In the genomic region with DNA sequence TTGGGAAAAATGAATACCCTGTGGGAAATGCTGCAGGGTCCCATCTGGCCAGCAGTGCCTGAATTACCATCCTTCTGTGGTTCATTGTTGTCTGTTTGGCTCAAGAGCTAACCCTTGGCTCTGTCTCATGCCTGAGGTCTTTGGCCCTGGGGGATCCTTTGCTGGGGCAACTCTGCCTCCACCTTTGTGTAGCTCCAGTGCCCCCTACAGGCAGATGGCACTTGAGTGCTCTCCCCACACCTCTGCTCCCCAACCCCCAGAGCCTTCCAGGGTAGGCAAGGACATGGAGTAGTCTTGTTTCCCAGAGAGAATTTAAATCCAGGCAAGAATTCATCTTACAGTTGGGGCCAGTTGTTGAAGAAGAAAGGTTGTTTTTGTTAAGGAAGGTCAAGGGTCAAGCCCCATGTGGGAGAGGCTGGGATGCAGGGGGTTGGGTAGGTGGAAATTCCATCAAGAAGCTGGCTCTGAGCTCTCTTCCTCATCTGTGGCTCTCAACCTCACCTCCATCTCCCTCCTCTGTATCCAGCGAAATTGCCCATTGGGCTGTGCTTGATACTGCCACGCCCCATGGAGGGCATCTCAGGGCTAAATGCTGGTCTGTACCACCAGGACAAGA, we compare ENCODE assay signal across 8 cellular contexts. TPM values are rescaled to one million over a fixed set of nuclear protein-coding genes. Genes with fewer than 3 reads are reported as not detected.
DNase-seq lines count a peak whose midpoint lies in the region; ATAC-seq and TF ChIP-seq lines count a peak whose summit lies in the region.

No MANE protein-coding gene starts in this region.

- H3K4me1 Mint-ChIP-seq in CD8-positive, alpha-beta memory T cell = peaks cover 43 to 47% (median 44%) of the 10 kb centered on the region in 3 donors
- peaks cover 39% of the 10 kb centered on the region for H3K4me1 Mint-ChIP-seq in activated naive CD4-positive, alpha-beta T cell treated with anti-CD3 and anti-CD28 coated beads, Interleukin-2, amount 50 U/mL, for 24 hours

- ATAC-seq in SK-N-SH treated with all-trans-retinoic acid at 6 μM for 48 hours = peak; percentile 55; the same call in 2 of the 3 replicates

- H3K27ac ChIP-seq in CD8-positive, alpha-beta memory T cell (ENCODE audit: low read depth, low read length) = no peak overlapping the region

- H3K9me3 ChIP-seq in CD8-positive, alpha-beta memory T cell (ENCODE audit: low read length) = no peaks in the 10 kb centered on the region

- no peaks in the 10 kb centered on the region for H3K27me3 Mint-ChIP-seq in CD8-positive, alpha-beta memory T cell
- no peaks in the 10 kb centered on the region for H3K27me3 Mint-ChIP-seq in activated naive CD4-positive, alpha-beta T cell treated with anti-CD3 and anti-CD28 coated beads, Interleukin-2, amount 50 U/mL, for 24 hours

- peaks cover 23% of the 10 kb centered on the region for H3K36me3 ChIP-seq in CD8-positive, alpha-beta memory T cell (ENCODE audit: insufficient read depth, low read length)

- H3K27ac Mint-ChIP-seq in CD8-positive, alpha-beta memory T cell = peak overlapping the region; percentile 30 to 96 (median 82)
- H3K27ac Mint-ChIP-seq in activated naive CD4-positive, alpha-beta T cell treated with anti-CD3 and anti-CD28 coated beads, Interleukin-2, amount 50 U/mL, for 24 hours = peak overlapping the region; percentile 92

- no peak overlapping the region for H3K4me3 ChIP-seq in CD8-positive, alpha-beta memory T cell (ENCODE audit: low read length)

- CTCF ChIA-PET in CD8-positive, alpha-beta memory T cell (lab: Charles Lee) = interaction anchor here (0.7 to 5.4 kb wide), 46 partner anchors 9 to 370 kb away, joined by 3 to 95 read pairs (median 4); a partner anchor contains a TSS
- CTCF ChIA-PET in HEK293T (lab: Yijun Ruan, JAX) = interaction anchor here (0.7 to 1.7 kb wide), 6 partner anchors 11 to 288 kb away, joined by 3 to 7 read pairs (median 4); no protein-coding TSS in a partner anchor

- H3K36me3 Mint-ChIP-seq in CD8-positive, alpha-beta memory T cell = peaks cover 19 to 91% (median 22%) of the 10 kb centered on the region in 3 donors
- H3K36me3 Mint-ChIP-seq in activated naive CD4-positive, alpha-beta T cell treated with anti-CD3 and anti-CD28 coated beads, Interleukin-2, amount 50 U/mL, for 24 hours = peaks cover 6% of the 10 kb centered on the region

- peak overlapping the region in 1 of 7 donors; percentile 42 for H3K4me3 Mint-ChIP-seq in CD8-positive, alpha-beta memory T cell
- peak overlapping the region; percentile 42 for H3K4me3 Mint-ChIP-seq in activated naive CD4-positive, alpha-beta T cell treated with anti-CD3 and anti-CD28 coated beads, Interleukin-2, amount 50 U/mL, for 24 hours

- no peaks in the 10 kb centered on the region for H3K27me3 ChIP-seq in CD8-positive, alpha-beta memory T cell (ENCODE audit: insufficient read depth, low read length, poor library complexity, severe bottlenecking)

- peak; percentile 71 to 88 (median 71) for DNase-seq in CD8-positive, alpha-beta memory T cell
- DNase-seq in HEK293T (ENCODE audit: extremely low spot score) (peak; percentile 56), iPS-NIHi11 (ENCODE audit: low spot score) (peak; percentile 83), kidney glomerular epithelial cell (lab: John Stamatoyannopoulos, UW) (no peak), SW 1271 (lab: John Stamatoyannopoulos, UW) (no peak)
- DNase-seq in stimulated activated CD4-positive, alpha-beta T cell treated with anti-CD3 and anti-CD28 coated beads, TNF-alpha, amount 100 ng/mL, for 4 hours (ENCODE audit: low read depth in 3 of 3) = peak; percentile 63 to 64 (median 63)

- POLR2A ChIA-PET in CD8-positive, alpha-beta memory T cell (lab: Charles Lee) = interaction anchor here (1.0 kb wide), 1 partner anchor 120 kb away, joined by 4 read pairs; no protein-coding TSS in a partner anchor
- POLR2A ChIA-PET in HEK293T (lab: Yijun Ruan, JAX) = interaction anchor here (0.7 kb wide), 1 partner anchor 120 kb away, joined by 3 read pairs; no protein-coding TSS in a partner anchor

- peaks cover 21% of the 10 kb centered on the region for H3K4me1 ChIP-seq in CD8-positive, alpha-beta memory T cell (ENCODE audit: insufficient read depth, low read length)

- H3K9me3 Mint-ChIP-seq in CD8-positive, alpha-beta memory T cell = no peaks in the 10 kb centered on the region
- H3K9me3 Mint-ChIP-seq in activated naive CD4-positive, alpha-beta T cell treated with anti-CD3 and anti-CD28 coated beads, Interleukin-2, amount 50 U/mL, for 24 hours = no peaks in the 10 kb centered on the region

TF ChIP-seq in HEK293T, 16 proteins besides CTCF, POLR2A, EP300 and RAD21:
- TF ChIP-seq ELF4 (IDR thresholded peaks at IDR 0.05) (no peak), CTBP1 (IDR thresholded peaks at IDR 0.05; ENCODE audit: borderline replicate concordance) (no peak), FOXM1 (IDR thresholded peaks at IDR 0.05; ENCODE audit: borderline replicate concordance) (no peak), TARDBP (IDR thresholded peaks at IDR 0.05) (no peak), BHLHE40 (IDR thresholded peaks at IDR 0.05; ENCODE audit: borderline replicate concordance) (no peak)
- TF ChIP-seq, protein P1, sequence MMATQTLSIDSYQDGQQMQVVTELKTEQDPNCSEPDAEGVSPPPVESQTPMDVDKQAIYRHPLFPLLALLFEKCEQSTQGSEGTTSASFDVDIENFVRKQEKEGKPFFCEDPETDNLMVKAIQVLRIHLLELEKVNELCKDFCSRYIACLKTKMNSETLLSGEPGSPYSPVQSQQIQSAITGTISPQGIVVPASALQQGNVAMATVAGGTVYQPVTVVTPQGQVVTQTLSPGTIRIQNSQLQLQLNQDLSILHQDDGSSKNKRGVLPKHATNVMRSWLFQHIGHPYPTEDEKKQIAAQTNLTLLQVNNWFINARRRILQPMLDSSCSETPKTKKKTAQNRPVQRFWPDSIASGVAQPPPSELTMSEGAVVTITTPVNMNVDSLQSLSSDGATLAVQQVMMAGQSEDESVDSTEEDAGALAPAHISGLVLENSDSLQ (IDR thresholded peaks at IDR 0.05) = no peak
TF ChIP-seq in HEK293T: peak in this region for 0.

TF ChIP-seq in SK-N-SH treated with all-trans-retinoic acid at 6 μM for 48 hours, 23 proteins besides CTCF, POLR2A, EP300 and RAD21 (continues in another document):
- no peak for TF ChIP-seq ARNTL (CRISPR knock-in tag; IDR thresholded peaks at IDR 0.05; ENCODE audit: borderline replicate concordance, low read depth)
- no peak for TF ChIP-seq OSR1 (CRISPR knock-in tag; IDR thresholded peaks at IDR 0.05)
- TF ChIP-seq ZNF70 (CRISPR knock-in tag; IDR thresholded peaks at IDR 0.05) = no peak
- no peak for TF ChIP-seq PPARA (CRISPR knock-in tag; IDR thresholded peaks at IDR 0.05; ENCODE audit: borderline replicate concordance)
- TF ChIP-seq, protein P2, sequence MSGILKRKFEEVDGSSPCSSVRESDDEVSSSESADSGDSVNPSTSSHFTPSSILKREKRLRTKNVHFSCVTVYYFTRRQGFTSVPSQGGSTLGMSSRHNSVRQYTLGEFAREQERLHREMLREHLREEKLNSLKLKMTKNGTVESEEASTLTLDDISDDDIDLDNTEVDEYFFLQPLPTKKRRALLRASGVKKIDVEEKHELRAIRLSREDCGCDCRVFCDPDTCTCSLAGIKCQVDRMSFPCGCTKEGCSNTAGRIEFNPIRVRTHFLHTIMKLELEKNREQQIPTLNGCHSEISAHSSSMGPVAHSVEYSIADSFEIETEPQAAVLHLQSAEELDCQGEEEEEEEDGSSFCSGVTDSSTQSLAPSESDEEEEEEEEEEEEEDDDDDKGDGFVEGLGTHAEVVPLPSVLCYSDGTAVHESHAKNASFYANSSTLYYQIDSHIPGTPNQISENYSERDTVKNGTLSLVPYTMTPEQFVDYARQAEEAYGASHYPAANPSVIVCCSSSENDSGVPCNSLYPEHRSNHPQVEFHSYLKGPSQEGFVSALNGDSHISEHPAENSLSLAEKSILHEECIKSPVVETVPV (CRISPR knock-in tag; IDR thresholded peaks at IDR 0.05) = no peak
- TF ChIP-seq, protein P3, sequence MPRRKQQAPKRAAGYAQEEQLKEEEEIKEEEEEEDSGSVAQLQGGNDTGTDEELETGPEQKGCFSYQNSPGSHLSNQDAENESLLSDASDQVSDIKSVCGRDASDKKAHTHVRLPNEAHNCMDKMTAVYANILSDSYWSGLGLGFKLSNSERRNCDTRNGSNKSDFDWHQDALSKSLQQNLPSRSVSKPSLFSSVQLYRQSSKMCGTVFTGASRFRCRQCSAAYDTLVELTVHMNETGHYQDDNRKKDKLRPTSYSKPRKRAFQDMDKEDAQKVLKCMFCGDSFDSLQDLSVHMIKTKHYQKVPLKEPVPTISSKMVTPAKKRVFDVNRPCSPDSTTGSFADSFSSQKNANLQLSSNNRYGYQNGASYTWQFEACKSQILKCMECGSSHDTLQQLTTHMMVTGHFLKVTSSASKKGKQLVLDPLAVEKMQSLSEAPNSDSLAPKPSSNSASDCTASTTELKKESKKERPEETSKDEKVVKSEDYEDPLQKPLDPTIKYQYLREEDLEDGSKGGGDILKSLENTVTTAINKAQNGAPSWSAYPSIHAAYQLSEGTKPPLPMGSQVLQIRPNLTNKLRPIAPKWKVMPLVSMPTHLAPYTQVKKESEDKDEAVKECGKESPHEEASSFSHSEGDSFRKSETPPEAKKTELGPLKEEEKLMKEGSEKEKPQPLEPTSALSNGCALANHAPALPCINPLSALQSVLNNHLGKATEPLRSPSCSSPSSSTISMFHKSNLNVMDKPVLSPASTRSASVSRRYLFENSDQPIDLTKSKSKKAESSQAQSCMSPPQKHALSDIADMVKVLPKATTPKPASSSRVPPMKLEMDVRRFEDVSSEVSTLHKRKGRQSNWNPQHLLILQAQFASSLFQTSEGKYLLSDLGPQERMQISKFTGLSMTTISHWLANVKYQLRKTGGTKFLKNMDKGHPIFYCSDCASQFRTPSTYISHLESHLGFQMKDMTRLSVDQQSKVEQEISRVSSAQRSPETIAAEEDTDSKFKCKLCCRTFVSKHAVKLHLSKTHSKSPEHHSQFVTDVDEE (CRISPR knock-in tag; IDR thresholded peaks at IDR 0.05) = no peak
- no peak for TF ChIP-seq CSDC2 (CRISPR knock-in tag; IDR thresholded peaks at IDR 0.05)
- TF ChIP-seq, protein P4, sequence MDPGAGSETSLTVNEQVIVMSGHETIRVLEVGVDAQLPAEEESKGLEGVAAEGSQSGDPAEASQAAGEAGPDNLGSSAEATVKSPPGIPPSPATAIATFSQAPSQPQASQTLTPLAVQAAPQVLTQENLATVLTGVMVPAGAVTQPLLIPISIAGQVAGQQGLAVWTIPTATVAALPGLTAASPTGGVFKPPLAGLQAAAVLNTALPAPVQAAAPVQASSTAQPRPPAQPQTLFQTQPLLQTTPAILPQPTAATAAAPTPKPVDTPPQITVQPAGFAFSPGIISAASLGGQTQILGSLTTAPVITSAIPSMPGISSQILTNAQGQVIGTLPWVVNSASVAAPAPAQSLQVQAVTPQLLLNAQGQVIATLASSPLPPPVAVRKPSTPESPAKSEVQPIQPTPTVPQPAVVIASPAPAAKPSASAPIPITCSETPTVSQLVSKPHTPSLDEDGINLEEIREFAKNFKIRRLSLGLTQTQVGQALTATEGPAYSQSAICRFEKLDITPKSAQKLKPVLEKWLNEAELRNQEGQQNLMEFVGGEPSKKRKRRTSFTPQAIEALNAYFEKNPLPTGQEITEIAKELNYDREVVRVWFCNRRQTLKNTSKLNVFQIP (CRISPR knock-in tag; IDR thresholded peaks at IDR 0.05; ENCODE audit: borderline replicate concordance, low read depth) = no peak
- TF ChIP-seq ISL1 (CRISPR knock-in tag; IDR thresholded peaks at IDR 0.05) = no peak
- TF ChIP-seq BACH2 (CRISPR knock-in tag; IDR thresholded peaks at IDR 0.05; ENCODE audit: borderline replicate concordance) = no peak

RNA-seq across cellular contexts. Expression of a gene that starts 44.2 kb away (rescaled TPM):
- total RNA-seq in CD8-positive, alpha-beta memory T cell = 1 to 10 TPM; 6.4 to 6.9 TPM
- 12.1 TPM for polyA plus RNA-seq in CD8-positive, alpha-beta memory T cell

Comparison
In these comparisons a context has a peak if more than half of its experiments do, and no peak if none do; other contexts are left out.
1. DNase-seq: peak in CD8-positive, alpha-beta memory T cell (5 of 5), HEK293T (single experiment), iPS-NIHi11 (single experiment) and stimulated activated CD4-positive, alpha-beta T cell treated with anti-CD3 and anti-CD28 coated beads, TNF-alpha, amount 100 ng/mL, for 4 hours (3 of 3); none in kidney glomerular epithelial cell (single experiment) and SW 1271 (0 of 2).